Comparison of ENCODE assay signal across 1 cellular context in the genomic region with DNA sequence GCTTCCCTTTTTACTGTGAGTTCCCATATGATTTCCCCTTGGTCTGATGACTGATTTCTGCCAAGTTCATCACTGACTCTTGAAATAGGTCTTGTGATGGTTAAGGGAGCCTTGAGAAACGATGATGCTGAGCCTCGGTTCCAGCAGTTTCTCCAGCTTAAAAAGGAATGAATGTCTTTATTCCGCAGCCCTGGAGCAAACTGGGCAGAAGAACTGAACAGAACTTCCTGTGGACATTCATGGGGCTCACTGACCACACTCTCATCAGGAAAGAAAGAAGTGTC.
TF ChIP-seq lines count a peak whose summit lies in the region.

No MANE protein-coding gene starts in this region.

TF ChIP-seq in HepG2, 621 proteins besides CTCF, POLR2A, EP300 and RAD21 (continued from another document):
- TF ChIP-seq, protein P1, sequence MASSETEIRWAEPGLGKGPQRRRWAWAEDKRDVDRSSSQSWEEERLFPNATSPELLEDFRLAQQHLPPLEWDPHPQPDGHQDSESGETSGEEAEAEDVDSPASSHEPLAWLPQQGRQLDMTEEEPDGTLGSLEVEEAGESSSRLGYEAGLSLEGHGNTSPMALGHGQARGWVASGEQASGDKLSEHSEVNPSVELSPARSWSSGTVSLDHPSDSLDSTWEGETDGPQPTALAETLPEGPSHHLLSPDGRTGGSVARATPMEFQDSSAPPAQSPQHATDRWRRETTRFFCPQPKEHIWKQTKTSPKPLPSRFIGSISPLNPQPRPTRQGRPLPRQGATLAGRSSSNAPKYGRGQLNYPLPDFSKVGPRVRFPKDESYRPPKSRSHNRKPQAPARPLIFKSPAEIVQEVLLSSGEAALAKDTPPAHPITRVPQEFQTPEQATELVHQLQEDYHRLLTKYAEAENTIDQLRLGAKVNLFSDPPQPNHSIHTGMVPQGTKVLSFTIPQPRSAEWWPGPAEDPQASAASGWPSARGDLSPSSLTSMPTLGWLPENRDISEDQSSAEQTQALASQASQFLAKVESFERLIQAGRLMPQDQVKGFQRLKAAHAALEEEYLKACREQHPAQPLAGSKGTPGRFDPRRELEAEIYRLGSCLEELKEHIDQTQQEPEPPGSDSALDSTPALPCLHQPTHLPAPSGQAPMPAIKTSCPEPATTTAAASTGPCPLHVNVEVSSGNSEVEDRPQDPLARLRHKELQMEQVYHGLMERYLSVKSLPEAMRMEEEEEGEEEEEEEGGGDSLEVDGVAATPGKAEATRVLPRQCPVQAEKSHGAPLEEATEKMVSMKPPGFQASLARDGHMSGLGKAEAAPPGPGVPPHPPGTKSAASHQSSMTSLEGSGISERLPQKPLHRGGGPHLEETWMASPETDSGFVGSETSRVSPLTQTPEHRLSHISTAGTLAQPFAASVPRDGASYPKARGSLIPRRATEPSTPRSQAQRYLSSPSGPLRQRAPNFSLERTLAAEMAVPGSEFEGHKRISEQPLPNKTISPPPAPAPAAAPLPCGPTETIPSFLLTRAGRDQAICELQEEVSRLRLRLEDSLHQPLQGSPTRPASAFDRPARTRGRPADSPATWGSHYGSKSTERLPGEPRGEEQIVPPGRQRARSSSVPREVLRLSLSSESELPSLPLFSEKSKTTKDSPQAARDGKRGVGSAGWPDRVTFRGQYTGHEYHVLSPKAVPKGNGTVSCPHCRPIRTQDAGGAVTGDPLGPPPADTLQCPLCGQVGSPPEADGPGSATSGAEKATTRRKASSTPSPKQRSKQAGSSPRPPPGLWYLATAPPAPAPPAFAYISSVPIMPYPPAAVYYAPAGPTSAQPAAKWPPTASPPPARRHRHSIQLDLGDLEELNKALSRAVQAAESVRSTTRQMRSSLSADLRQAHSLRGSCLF (CRISPR knock-in tag; IDR thresholded peaks at IDR 0.05; ENCODE audit: borderline replicate concordance): no peak
- TF ChIP-seq NCOA1 (CRISPR knock-in tag; IDR thresholded peaks at IDR 0.05): no peak
- no peak for TF ChIP-seq ZBTB3 (CRISPR knock-in tag; IDR thresholded peaks at IDR 0.05; ENCODE audit: borderline replicate concordance, low read depth)
- TF ChIP-seq SIX4 (CRISPR knock-in tag; IDR thresholded peaks at IDR 0.05): no peak
- no peak for TF ChIP-seq AHR (CRISPR knock-in tag; IDR thresholded peaks at IDR 0.05)
- TF ChIP-seq ZNF432 (CRISPR knock-in tag; IDR thresholded peaks at IDR 0.05; ENCODE audit: borderline replicate concordance): no peak
- no peak for TF ChIP-seq ZNF614 (CRISPR knock-in tag; IDR thresholded peaks at IDR 0.05; ENCODE audit: borderline replicate concordance)
- TF ChIP-seq ZNF577 (CRISPR knock-in tag; IDR thresholded peaks at IDR 0.05; ENCODE audit: borderline replicate concordance, low read depth): no peak
- TF ChIP-seq ZNF672 (CRISPR knock-in tag; IDR thresholded peaks at IDR 0.05): no peak
- no peak for TF ChIP-seq GATAD2A (CRISPR knock-in tag; IDR thresholded peaks at IDR 0.05)
- TF ChIP-seq ZNF709 (CRISPR knock-in tag; IDR thresholded peaks at IDR 0.05): no peak
- TF ChIP-seq, protein P2, sequence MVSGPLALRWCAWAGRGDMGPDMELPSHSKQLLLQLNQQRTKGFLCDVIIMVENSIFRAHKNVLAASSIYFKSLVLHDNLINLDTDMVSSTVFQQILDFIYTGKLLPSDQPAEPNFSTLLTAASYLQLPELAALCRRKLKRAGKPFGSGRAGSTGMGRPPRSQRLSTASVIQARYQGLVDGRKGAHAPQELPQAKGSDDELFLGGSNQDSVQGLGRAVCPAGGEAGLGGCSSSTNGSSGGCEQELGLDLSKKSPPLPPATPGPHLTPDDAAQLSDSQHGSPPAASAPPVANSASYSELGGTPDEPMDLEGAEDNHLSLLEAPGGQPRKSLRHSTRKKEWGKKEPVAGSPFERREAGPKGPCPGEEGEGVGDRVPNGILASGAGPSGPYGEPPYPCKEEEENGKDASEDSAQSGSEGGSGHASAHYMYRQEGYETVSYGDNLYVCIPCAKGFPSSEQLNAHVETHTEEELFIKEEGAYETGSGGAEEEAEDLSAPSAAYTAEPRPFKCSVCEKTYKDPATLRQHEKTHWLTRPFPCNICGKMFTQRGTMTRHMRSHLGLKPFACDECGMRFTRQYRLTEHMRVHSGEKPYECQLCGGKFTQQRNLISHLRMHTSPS (CRISPR knock-in tag; IDR thresholded peaks at IDR 0.05; ENCODE audit: low read depth): no peak
- TF ChIP-seq CC2D1A (CRISPR knock-in tag; IDR thresholded peaks at IDR 0.05): no peak
